1 cellular context compared by ENCODE assay signal in the genomic region with DNA sequence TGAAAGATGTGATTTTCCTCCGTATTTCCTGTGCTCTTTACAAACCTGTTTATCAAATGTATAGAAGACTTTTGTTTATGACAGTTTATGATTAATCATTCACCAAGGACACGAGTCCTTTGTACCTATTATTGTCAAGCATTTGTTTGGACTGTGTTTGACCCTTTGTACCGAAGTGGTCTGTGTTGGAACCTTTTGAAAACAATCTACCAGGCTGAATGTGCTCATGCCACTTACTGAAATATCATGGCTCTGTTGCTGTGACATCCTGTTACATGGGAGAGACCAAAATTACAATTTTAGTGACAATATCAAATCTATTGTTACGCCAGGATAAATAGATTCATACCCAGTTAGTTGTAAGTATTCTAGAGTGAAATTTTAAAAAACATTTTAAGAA.
A peak's percentile ranks its signal among the peaks of the same experiment; 100 is the strongest.
TF ChIP-seq lines count a peak whose summit lies in the region.

No MANE protein-coding gene starts in this region.

TF ChIP-seq in HepG2, 621 proteins besides CTCF, POLR2A, EP300 and RAD21 (continued from another document and continues in another):
- TF ChIP-seq, protein P1, sequence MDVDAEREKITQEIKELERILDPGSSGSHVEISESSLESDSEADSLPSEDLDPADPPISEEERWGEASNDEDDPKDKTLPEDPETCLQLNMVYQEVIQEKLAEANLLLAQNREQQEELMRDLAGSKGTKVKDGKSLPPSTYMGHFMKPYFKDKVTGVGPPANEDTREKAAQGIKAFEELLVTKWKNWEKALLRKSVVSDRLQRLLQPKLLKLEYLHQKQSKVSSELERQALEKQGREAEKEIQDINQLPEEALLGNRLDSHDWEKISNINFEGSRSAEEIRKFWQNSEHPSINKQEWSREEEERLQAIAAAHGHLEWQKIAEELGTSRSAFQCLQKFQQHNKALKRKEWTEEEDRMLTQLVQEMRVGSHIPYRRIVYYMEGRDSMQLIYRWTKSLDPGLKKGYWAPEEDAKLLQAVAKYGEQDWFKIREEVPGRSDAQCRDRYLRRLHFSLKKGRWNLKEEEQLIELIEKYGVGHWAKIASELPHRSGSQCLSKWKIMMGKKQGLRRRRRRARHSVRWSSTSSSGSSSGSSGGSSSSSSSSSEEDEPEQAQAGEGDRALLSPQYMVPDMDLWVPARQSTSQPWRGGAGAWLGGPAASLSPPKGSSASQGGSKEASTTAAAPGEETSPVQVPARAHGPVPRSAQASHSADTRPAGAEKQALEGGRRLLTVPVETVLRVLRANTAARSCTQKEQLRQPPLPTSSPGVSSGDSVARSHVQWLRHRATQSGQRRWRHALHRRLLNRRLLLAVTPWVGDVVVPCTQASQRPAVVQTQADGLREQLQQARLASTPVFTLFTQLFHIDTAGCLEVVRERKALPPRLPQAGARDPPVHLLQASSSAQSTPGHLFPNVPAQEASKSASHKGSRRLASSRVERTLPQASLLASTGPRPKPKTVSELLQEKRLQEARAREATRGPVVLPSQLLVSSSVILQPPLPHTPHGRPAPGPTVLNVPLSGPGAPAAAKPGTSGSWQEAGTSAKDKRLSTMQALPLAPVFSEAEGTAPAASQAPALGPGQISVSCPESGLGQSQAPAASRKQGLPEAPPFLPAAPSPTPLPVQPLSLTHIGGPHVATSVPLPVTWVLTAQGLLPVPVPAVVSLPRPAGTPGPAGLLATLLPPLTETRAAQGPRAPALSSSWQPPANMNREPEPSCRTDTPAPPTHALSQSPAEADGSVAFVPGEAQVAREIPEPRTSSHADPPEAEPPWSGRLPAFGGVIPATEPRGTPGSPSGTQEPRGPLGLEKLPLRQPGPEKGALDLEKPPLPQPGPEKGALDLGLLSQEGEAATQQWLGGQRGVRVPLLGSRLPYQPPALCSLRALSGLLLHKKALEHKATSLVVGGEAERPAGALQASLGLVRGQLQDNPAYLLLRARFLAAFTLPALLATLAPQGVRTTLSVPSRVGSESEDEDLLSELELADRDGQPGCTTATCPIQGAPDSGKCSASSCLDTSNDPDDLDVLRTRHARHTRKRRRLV (CRISPR knock-in tag; IDR thresholded peaks at IDR 0.05): no peak
- TF ChIP-seq ZNF382 (CRISPR knock-in tag; IDR thresholded peaks at IDR 0.05; ENCODE audit: borderline replicate concordance) (no peak), ELF1 (CRISPR knock-in tag; IDR thresholded peaks at IDR 0.05) (no peak), ETV6 (CRISPR knock-in tag; conservative IDR thresholded peaks at IDR 0.05) (no peak), ZNF652 (CRISPR knock-in tag; IDR thresholded peaks at IDR 0.05; ENCODE audit: borderline replicate concordance, low read depth) (no peak; the same call in 1 of the 2 replicates), ZNF766 (CRISPR knock-in tag; IDR thresholded peaks at IDR 0.05; ENCODE audit: borderline replicate concordance) (no peak), MXI1 (IDR thresholded peaks at IDR 0.05; ENCODE audit: borderline replicate concordance, low read depth, low read length) (no peak), MED1 (CRISPR knock-in tag; IDR thresholded peaks at IDR 0.05) (peak; percentile 72; the same call in 1 of the 2 replicates), TCF7L2 (IDR thresholded peaks at IDR 0.05; ENCODE audit: low read depth, low read length) (no peak), RELA (CRISPR knock-in tag; IDR thresholded peaks at IDR 0.05) (no peak), ZNF17 (CRISPR knock-in tag; IDR thresholded peaks at IDR 0.05) (no peak), GABPB1 (CRISPR knock-in tag; IDR thresholded peaks at IDR 0.05) (no peak), ZBTB21 (CRISPR knock-in tag; IDR thresholded peaks at IDR 0.05) (no peak), ZNF292 (CRISPR knock-in tag; IDR thresholded peaks at IDR 0.05; ENCODE audit: borderline replicate concordance, low read depth) (no peak), ADNP (CRISPR knock-in tag; IDR thresholded peaks at IDR 0.05) (no peak), SSRP1 (CRISPR knock-in tag; IDR thresholded peaks at IDR 0.05) (no peak), CCDC6 (CRISPR knock-in tag; IDR thresholded peaks at IDR 0.05) (no peak), ZNF781 (CRISPR knock-in tag; IDR thresholded peaks at IDR 0.05; ENCODE audit: borderline replicate concordance, not compliant biosample characterization) (no peak), ZNF333 (CRISPR knock-in tag; IDR thresholded peaks at IDR 0.05; ENCODE audit: borderline replicate concordance) (no peak), PAWR (CRISPR knock-in tag; IDR thresholded peaks at IDR 0.05; ENCODE audit: borderline replicate concordance) (no peak), ZNF460 (CRISPR knock-in tag; IDR thresholded peaks at IDR 0.05; ENCODE audit: borderline replicate concordance) (no peak), SOX13 (IDR thresholded peaks at IDR 0.05) (peak; percentile 66), SOX13 (CRISPR knock-in tag; conservative IDR thresholded peaks at IDR 0.05 in 1 of 2, IDR thresholded peaks at IDR 0.05 in 1 of 2) (peak in 1 of 2 experiments; percentile 91; a peak in 2 of 4 replicates), KLF9 (CRISPR knock-in tag; IDR thresholded peaks at IDR 0.05; ENCODE audit: low read depth) (no peak), YY1 (IDR thresholded peaks at IDR 0.05; ENCODE audit: insufficient read depth, insufficient replicate concordance, low read depth, low read length) (no peak), ZSCAN31 (CRISPR knock-in tag; IDR thresholded peaks at IDR 0.05; ENCODE audit: low read depth) (no peak), HNRNPUL1 (IDR thresholded peaks at IDR 0.05; ENCODE audit: low read depth, low read length) (peak; percentile 38; the same call in 1 of the 2 replicates), NBN (conservative IDR thresholded peaks at IDR 0.05) (no peak), SATB2 (CRISPR knock-in tag; IDR thresholded peaks at IDR 0.05) (no peak), ERF (CRISPR knock-in tag; IDR thresholded peaks at IDR 0.05) (no peak), FOXK1 (CRISPR knock-in tag; IDR thresholded peaks at IDR 0.05; ENCODE audit: borderline replicate concordance, low read depth) (0 out of 2 replicates have a peak, but pooled peaks have one; percentile 11), ZBTB1 (CRISPR knock-in tag; IDR thresholded peaks at IDR 0.05; ENCODE audit: borderline replicate concordance) (no peak), ZSCAN29 (CRISPR knock-in tag; conservative IDR thresholded peaks at IDR 0.05) (no peak), FOXP1 (IDR thresholded peaks at IDR 0.05) (peak; percentile 48; the same call in 1 of the 2 replicates), FOXP1 (CRISPR knock-in tag; IDR thresholded peaks at IDR 0.05) (peak; percentile 93), TAF1 (CRISPR knock-in tag; IDR thresholded peaks at IDR 0.05) (no peak)
- TF ChIP-seq, protein P2, sequence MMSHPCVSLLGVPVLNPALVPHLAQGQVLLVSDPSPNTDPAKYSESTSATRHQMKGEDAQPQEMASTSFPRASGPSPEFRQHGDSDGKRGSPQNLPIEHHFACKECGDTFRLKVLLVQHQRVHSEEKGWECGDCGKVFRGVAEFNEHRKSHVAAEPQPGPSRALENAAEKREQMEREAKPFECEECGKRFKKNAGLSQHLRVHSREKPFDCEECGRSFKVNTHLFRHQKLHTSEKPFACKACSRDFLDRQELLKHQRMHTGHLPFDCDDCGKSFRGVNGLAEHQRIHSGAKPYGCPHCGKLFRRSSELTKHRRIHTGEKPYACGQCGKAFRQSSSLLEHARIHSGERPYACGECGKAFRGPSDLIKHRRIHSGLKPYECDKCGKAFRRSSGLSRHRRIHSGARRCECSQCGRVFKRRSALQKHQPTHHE (CRISPR knock-in tag; IDR thresholded peaks at IDR 0.05; ENCODE audit: borderline replicate concordance): no peak
- TF ChIP-seq, protein P3, sequence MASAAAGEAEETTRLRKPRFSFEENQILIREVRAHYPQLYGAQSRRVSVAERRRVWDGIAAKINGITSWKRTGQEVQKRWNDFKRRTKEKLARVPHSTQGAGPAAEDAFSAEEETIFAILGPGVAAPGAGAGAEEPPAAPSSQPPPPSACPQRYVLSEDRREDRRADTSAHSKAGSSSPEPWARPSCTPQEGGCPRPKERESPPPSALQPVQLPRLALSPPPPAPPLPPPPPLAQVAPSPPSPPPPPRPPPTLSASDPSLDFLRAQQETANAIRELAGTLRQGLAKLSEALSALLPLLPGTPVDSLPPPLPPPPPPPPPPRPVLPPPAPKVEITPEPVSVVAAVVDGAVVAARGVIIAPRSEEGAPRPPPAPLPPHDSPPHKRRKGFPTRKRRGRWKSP (CRISPR knock-in tag; IDR thresholded peaks at IDR 0.05): no peak; the same call in 1 of the 2 replicates
- TF ChIP-seq, protein P4, sequence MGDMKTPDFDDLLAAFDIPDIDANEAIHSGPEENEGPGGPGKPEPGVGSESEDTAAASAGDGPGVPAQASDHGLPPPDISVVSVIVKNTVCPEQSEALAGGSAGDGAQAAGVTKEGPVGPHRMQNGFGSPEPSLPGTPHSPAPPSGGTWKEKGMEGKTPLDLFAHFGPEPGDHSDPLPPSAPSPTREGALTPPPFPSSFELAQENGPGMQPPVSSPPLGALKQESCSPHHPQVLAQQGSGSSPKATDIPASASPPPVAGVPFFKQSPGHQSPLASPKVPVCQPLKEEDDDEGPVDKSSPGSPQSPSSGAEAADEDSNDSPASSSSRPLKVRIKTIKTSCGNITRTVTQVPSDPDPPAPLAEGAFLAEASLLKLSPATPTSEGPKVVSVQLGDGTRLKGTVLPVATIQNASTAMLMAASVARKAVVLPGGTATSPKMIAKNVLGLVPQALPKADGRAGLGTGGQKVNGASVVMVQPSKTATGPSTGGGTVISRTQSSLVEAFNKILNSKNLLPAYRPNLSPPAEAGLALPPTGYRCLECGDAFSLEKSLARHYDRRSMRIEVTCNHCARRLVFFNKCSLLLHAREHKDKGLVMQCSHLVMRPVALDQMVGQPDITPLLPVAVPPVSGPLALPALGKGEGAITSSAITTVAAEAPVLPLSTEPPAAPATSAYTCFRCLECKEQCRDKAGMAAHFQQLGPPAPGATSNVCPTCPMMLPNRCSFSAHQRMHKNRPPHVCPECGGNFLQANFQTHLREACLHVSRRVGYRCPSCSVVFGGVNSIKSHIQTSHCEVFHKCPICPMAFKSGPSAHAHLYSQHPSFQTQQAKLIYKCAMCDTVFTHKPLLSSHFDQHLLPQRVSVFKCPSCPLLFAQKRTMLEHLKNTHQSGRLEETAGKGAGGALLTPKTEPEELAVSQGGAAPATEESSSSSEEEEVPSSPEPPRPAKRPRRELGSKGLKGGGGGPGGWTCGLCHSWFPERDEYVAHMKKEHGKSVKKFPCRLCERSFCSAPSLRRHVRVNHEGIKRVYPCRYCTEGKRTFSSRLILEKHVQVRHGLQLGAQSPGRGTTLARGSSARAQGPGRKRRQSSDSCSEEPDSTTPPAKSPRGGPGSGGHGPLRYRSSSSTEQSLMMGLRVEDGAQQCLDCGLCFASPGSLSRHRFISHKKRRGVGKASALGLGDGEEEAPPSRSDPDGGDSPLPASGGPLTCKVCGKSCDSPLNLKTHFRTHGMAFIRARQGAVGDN (CRISPR knock-in tag; IDR thresholded peaks at IDR 0.05): no peak
- TF ChIP-seq, protein P5, sequence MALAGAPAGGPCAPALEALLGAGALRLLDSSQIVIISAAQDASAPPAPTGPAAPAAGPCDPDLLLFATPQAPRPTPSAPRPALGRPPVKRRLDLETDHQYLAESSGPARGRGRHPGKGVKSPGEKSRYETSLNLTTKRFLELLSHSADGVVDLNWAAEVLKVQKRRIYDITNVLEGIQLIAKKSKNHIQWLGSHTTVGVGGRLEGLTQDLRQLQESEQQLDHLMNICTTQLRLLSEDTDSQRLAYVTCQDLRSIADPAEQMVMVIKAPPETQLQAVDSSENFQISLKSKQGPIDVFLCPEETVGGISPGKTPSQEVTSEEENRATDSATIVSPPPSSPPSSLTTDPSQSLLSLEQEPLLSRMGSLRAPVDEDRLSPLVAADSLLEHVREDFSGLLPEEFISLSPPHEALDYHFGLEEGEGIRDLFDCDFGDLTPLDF (CRISPR knock-in tag; IDR thresholded peaks at IDR 0.05): no peak
- TF ChIP-seq, protein P6, sequence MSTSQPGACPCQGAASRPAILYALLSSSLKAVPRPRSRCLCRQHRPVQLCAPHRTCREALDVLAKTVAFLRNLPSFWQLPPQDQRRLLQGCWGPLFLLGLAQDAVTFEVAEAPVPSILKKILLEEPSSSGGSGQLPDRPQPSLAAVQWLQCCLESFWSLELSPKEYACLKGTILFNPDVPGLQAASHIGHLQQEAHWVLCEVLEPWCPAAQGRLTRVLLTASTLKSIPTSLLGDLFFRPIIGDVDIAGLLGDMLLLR (CRISPR knock-in tag; IDR thresholded peaks at IDR 0.05): no peak
- TF ChIP-seq, protein P7, sequence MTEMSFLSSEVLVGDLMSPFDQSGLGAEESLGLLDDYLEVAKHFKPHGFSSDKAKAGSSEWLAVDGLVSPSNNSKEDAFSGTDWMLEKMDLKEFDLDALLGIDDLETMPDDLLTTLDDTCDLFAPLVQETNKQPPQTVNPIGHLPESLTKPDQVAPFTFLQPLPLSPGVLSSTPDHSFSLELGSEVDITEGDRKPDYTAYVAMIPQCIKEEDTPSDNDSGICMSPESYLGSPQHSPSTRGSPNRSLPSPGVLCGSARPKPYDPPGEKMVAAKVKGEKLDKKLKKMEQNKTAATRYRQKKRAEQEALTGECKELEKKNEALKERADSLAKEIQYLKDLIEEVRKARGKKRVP (CRISPR knock-in tag; IDR thresholded peaks at IDR 0.05): peak in 1 of 2 experiments; percentile 70; a peak in 2 of 4 replicates
- TF ChIP-seq, protein P8, sequence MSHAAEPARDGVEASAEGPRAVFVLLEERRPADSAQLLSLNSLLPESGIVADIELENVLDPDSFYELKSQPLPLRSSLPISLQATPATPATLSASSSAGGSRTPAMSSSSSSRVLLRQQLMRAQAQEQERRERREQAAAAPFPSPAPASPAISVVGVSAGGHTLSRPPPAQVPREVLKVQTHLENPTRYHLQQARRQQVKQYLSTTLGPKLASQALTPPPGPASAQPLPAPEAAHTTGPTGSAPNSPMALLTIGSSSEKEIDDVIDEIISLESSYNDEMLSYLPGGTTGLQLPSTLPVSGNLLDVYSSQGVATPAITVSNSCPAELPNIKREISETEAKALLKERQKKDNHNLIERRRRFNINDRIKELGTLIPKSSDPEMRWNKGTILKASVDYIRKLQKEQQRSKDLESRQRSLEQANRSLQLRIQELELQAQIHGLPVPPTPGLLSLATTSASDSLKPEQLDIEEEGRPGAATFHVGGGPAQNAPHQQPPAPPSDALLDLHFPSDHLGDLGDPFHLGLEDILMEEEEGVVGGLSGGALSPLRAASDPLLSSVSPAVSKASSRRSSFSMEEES (CRISPR knock-in tag; IDR thresholded peaks at IDR 0.05): peak; percentile 31; the same call in 1 of the 2 replicates
- TF ChIP-seq, protein P9, sequence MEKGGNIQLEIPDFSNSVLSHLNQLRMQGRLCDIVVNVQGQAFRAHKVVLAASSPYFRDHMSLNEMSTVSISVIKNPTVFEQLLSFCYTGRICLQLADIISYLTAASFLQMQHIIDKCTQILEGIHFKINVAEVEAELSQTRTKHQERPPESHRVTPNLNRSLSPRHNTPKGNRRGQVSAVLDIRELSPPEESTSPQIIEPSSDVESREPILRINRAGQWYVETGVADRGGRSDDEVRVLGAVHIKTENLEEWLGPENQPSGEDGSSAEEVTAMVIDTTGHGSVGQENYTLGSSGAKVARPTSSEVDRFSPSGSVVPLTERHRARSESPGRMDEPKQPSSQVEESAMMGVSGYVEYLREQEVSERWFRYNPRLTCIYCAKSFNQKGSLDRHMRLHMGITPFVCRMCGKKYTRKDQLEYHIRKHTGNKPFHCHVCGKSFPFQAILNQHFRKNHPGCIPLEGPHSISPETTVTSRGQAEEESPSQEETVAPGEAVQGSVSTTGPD (CRISPR knock-in tag; IDR thresholded peaks at IDR 0.05): no peak
- TF ChIP-seq, protein P10, sequence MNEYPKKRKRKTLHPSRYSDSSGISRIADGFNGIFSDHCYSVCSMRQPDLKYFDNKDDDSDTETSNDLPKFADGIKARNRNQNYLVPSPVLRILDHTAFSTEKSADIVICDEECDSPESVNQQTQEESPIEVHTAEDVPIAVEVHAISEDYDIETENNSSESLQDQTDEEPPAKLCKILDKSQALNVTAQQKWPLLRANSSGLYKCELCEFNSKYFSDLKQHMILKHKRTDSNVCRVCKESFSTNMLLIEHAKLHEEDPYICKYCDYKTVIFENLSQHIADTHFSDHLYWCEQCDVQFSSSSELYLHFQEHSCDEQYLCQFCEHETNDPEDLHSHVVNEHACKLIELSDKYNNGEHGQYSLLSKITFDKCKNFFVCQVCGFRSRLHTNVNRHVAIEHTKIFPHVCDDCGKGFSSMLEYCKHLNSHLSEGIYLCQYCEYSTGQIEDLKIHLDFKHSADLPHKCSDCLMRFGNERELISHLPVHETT (CRISPR knock-in tag; conservative IDR thresholded peaks at IDR 0.05): no peak
